8 cellular contexts compared by ENCODE assay signal in genomic region chr19:633068-633785, GRCh38. TPM values are rescaled to one million over a fixed set of nuclear protein-coding genes. Genes with fewer than 3 reads are reported as not detected.
A peak's percentile ranks its signal among the peaks of the same experiment; 100 is the strongest.
DNase-seq lines count a peak whose midpoint lies in the region; ATAC-seq and TF ChIP-seq lines count a peak whose summit lies in the region.

Gene POLRMT (minus strand): TSS chr19:633537. CDS start chr19:633512, 25 bp downstream.

- H3K27ac Mint-ChIP-seq in activated CD4-positive, alpha-beta T cell treated with anti-CD3 and anti-CD28 coated beads, Interleukin-2, amount 10 ng/mL, durations not matched to agents 7 days and 5 days: peak within 1 kb of the TSS; percentile 91

- no peaks in the 10 kb centered on the region for H3K27me3 ChIP-seq in BLaER1

- no peak for TF ChIP-seq CTCF in coronary artery (IDR thresholded peaks at IDR 0.05)

- ATAC-seq in GM19351 (IDR thresholded peaks at IDR 0.05; ENCODE audit: unreplicated experiment) (peak; percentile 81), HG03520 (IDR thresholded peaks at IDR 0.05; ENCODE audit: unreplicated experiment) (peak; percentile 77)

- peak within 1 kb of the TSS; percentile 96 for H3K4me3 Mint-ChIP-seq in activated CD4-positive, alpha-beta T cell treated with anti-CD3 and anti-CD28 coated beads, Interleukin-2, amount 10 ng/mL, durations not matched to agents 7 days and 5 days

- peaks cover 82% of the 10 kb centered on the region for H3K4me1 ChIP-seq in BLaER1

- peaks cover 40% of the 10 kb centered on the region for H3K36me3 ChIP-seq in BLaER1

- H3K27me3 Mint-ChIP-seq in activated CD4-positive, alpha-beta T cell treated with anti-CD3 and anti-CD28 coated beads, Interleukin-2, amount 10 ng/mL, durations not matched to agents 7 days and 5 days: no peaks in the 10 kb centered on the region

- H3K4me3 ChIP-seq in BLaER1 (peak within 1 kb of the TSS; percentile 86), coronary artery (peak within 1 kb of the TSS; percentile 90)

- no peaks in the 10 kb centered on the region for H3K9me3 ChIP-seq in BLaER1

- H3K36me3 Mint-ChIP-seq in activated CD4-positive, alpha-beta T cell treated with anti-CD3 and anti-CD28 coated beads, Interleukin-2, amount 10 ng/mL, durations not matched to agents 7 days and 5 days (ENCODE audit: low read depth): peaks cover 17% of the 10 kb centered on the region

- no peaks in the 10 kb centered on the region for H3K9me3 Mint-ChIP-seq in activated CD4-positive, alpha-beta T cell treated with anti-CD3 and anti-CD28 coated beads, Interleukin-2, amount 10 ng/mL, durations not matched to agents 7 days and 5 days

- peaks cover 43% of the 10 kb centered on the region for H4K20me1 ChIP-seq in BLaER1

- DNase-seq in NCI-H69 (lab: John Stamatoyannopoulos, UW): peak; percentile 99
- peak; percentile 98 for DNase-seq in activated CD4-positive, alpha-beta T cell treated with anti-CD3 and anti-CD28 coated beads, Interleukin-2, amount 10 ng/mL, durations not matched to agents 7 days and 5 days
- peak; percentile 99 for DNase-seq in coronary artery (ENCODE audit: low spot score)
- peak; percentile 98 for DNase-seq in kidney tubule cell (ENCODE audit: low spot score)
- peak; percentile 88 to 94 for DNase-seq in stimulated activated CD4-positive, alpha-beta T cell treated with anti-CD3 and anti-CD28 coated beads, Interleukin-1b, Interleukin-23, amount 100 ng/mL, for 1 hour (ENCODE audit: low read depth in 2 of 2)

- H3K27ac ChIP-seq in BLaER1 (peak within 1 kb of the TSS; percentile 84), coronary artery (peak within 1 kb of the TSS in 1 of 2 donors; percentile 71)

- H3K9ac ChIP-seq in BLaER1: peak within 1 kb of the TSS; percentile 82

- peaks cover 22% of the 10 kb centered on the region for H3K4me1 Mint-ChIP-seq in activated CD4-positive, alpha-beta T cell treated with anti-CD3 and anti-CD28 coated beads, Interleukin-2, amount 10 ng/mL, durations not matched to agents 7 days and 5 days

- H3K4me2 ChIP-seq in BLaER1: peak within 1 kb of the TSS; percentile 94

- POLR2A ChIA-PET in activated CD4-positive, alpha-beta T cell treated with anti-CD3 and anti-CD28 coated beads, Interleukin-2, amount 10 ng/mL, durations not matched to agents 7 days and 5 days (lab: Charles Lee): interaction anchor here (0.6 kb wide), 1 partner anchor 499 kb away, joined by 3 read pairs; no protein-coding TSS in a partner anchor

- CTCF ChIA-PET in activated CD4-positive, alpha-beta T cell treated with anti-CD3 and anti-CD28 coated beads, Interleukin-2, amount 10 ng/mL, durations not matched to agents 7 days and 5 days (lab: Charles Lee): interaction anchor here (0.7 to 1.3 kb wide), 5 partner anchors 9 to 122 kb away, joined by 3 to 5 read pairs (median 4); no protein-coding TSS in a partner anchor

RNA-seq across cellular contexts. Expression of gene POLRMT, which starts in this region (rescaled TPM):
- total RNA-seq in activated CD4-positive, alpha-beta T cell treated with anti-CD3 and anti-CD28 coated beads, Interleukin-2, amount 10 ng/mL, durations not matched to agents 7 days and 5 days: 10 to 100 TPM; 42.1 to 52.3 TPM
